ENCODE assay signal across 8 cellular contexts in the genomic region with DNA sequence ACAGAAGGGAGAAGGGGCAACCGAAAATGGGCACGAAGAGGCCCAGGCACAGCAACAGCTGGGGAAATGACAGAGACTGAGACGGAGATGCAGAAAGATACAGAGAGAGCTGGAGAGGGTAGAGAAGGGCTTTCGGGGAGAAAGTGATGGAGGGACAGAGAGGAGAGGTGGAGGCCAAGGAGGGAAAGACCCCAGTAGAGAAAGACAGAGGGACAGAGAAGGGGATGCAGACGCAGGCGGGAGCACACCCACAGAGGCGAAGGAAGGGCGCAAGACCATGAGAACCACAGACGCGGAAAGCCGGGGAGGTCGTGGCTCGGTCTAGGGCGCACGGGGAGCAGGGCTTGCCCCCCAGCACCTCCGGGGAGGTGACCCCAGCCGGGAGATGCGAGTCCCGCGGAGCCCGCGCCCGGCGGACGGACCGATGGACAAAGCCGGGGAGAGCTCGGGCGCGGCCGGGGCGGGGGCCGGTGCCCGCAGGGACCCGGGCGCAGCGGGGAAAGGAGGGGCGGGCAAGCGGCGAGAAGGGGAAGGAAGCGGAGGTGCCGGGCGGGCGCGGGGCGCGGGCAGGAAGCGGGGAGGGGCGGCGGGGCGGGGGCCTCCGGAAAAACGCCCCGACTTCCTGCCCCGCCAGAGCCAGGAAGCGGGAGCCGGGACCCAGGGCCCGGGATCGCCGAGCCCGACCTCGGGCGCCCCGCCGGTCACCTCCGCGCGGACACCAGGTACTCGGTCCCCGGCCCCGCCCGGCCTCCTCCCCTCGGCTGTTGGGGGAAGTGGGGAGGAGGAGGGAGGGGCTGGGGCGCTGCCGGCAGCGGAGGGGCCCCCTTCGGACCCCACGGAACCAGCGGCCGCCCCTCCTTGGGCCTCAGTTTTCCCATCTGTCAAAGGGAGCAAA. TPM values are rescaled to one million over a fixed set of nuclear protein-coding genes. Genes with fewer than 3 reads are reported as not detected.
A peak's percentile ranks its signal among the peaks of the same experiment; 100 is the strongest.
DNase-seq lines count a peak whose midpoint lies in the region; ATAC-seq and TF ChIP-seq lines count a peak whose summit lies in the region.

A gene with protein sequence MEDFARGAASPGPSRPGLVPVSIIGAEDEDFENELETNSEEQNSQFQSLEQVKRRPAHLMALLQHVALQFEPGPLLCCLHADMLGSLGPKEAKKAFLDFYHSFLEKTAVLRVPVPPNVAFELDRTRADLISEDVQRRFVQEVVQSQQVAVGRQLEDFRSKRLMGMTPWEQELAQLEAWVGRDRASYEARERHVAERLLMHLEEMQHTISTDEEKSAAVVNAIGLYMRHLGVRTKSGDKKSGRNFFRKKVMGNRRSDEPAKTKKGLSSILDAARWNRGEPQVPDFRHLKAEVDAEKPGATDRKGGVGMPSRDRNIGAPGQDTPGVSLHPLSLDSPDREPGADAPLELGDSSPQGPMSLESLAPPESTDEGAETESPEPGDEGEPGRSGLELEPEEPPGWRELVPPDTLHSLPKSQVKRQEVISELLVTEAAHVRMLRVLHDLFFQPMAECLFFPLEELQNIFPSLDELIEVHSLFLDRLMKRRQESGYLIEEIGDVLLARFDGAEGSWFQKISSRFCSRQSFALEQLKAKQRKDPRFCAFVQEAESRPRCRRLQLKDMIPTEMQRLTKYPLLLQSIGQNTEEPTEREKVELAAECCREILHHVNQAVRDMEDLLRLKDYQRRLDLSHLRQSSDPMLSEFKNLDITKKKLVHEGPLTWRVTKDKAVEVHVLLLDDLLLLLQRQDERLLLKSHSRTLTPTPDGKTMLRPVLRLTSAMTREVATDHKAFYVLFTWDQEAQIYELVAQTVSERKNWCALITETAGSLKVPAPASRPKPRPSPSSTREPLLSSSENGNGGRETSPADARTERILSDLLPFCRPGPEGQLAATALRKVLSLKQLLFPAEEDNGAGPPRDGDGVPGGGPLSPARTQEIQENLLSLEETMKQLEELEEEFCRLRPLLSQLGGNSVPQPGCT (plus strand): TSS at position 617 of the 895 bp plus-strand sequence. CDS start 4,899 bp downstream, outside the sequence.

- H3K4me1 ChIP-seq in mucosa of rectum (ENCODE audit: control insufficient read depth in 2 of 2, insufficient read depth in 2 of 2, low read length in 2 of 2) (peaks cover 28 to 39% of the 10 kb centered on the region in 2 donors), thyroid gland (peaks cover 14 to 18% of the 10 kb centered on the region in 2 donors)

- CTCF ChIA-PET in activated CD8-positive, alpha-beta T cell treated with anti-CD3 and anti-CD28 coated beads for 36 hours (lab: Charles Lee): interaction anchor here (1.2 to 6.3 kb wide), 2 partner anchors 9 to 68 kb away, joined by 3 to 61 read pairs; no protein-coding TSS in a partner anchor

- ATAC-seq in activated CD8-positive, alpha-beta T cell treated with anti-CD3 and anti-CD28 coated beads for 36 hours: no peak

- H3K27me3 Mint-ChIP-seq in activated CD8-positive, alpha-beta T cell treated with anti-CD3 and anti-CD28 coated beads for 36 hours: no peaks in the 10 kb centered on the region
- H3K27me3 Mint-ChIP-seq in endothelial cell (ENCODE audit: unreplicated experiment): peaks cover 20% of the 10 kb centered on the region

- TF ChIP-seq CTCF in GM12865 (IDR thresholded peaks at IDR 0.05; ENCODE audit: insufficient read depth, low read depth, low read length, missing control alignments) (no peak), endothelial cell (IDR thresholded peaks at IDR 0.05; ENCODE audit: unreplicated experiment) (no peak), thyroid gland (IDR thresholded peaks at IDR 0.05) (no peak)
- TF ChIP-seq CTCF in activated CD8-positive, alpha-beta T cell treated with anti-CD3 and anti-CD28 coated beads for 36 hours (IDR thresholded peaks at IDR 0.05): no peak

- H3K27ac Mint-ChIP-seq in activated CD8-positive, alpha-beta T cell treated with anti-CD3 and anti-CD28 coated beads for 36 hours: peak within 1 kb of the TSS; percentile 94
- H3K27ac Mint-ChIP-seq in endothelial cell (ENCODE audit: unreplicated experiment): peak within 1 kb of the TSS; percentile 95

- intact Hi-C loops in activated CD8-positive, alpha-beta T cell treated with anti-CD3 and anti-CD28 coated beads for 36 hours (cut with micrococcal nuclease): no loop called here
- intact Hi-C loops in thyroid gland (cut with DNase I): no loop called here

- 5 to 7% methylated on average over 15 to 17 of the region's 80 CpGs for WGBS in thyroid gland, 2 donors

- H3K27me3 ChIP-seq in mucosa of rectum (ENCODE audit: control insufficient read depth in 2 of 2, insufficient read depth in 2 of 2, low read length in 2 of 2): no peaks in the 10 kb centered on the region
- no peaks in the 10 kb centered on the region for H3K27me3 ChIP-seq in thyroid gland

- TF ChIP-seq POLR2A in thyroid gland (IDR thresholded peaks at IDR 0.05) (peak in 1 of 2 donors; percentile 26), erythroblast (IDR thresholded peaks at IDR 0.05; ENCODE audit: low read length) (no peak)

- H3K9ac ChIP-seq in mucosa of rectum (ENCODE audit: low read depth in 1 of 2, low read length in 2 of 2): peak within 1 kb of the TSS; percentile 92 to 94

- H3K4me3 ChIP-seq in GM12865 (ENCODE audit: low read depth, low read length) (peak within 1 kb of the TSS; percentile 96), mucosa of rectum (ENCODE audit: low read length in 2 of 2) (peak within 1 kb of the TSS; percentile 93 to 97), thyroid gland (replicated peaks in 1 of 3) (peak within 1 kb of the TSS; percentile 9 to 85 (median 74))

- H3K36me3 Mint-ChIP-seq in activated CD8-positive, alpha-beta T cell treated with anti-CD3 and anti-CD28 coated beads for 36 hours (ENCODE audit: low read depth): peaks cover 26% of the 10 kb centered on the region
- no peaks in the 10 kb centered on the region for H3K36me3 Mint-ChIP-seq in endothelial cell (ENCODE audit: low read depth, unreplicated experiment)

- H3K9me3 ChIP-seq in mucosa of rectum (ENCODE audit: control insufficient read depth in 2 of 2, low read length in 2 of 2) (no peaks in the 10 kb centered on the region), thyroid gland (no peaks in the 10 kb centered on the region)

- peaks cover 50% of the 10 kb centered on the region for H3K4me1 Mint-ChIP-seq in activated CD8-positive, alpha-beta T cell treated with anti-CD3 and anti-CD28 coated beads for 36 hours (ENCODE audit: low read depth)
- peaks cover 33% of the 10 kb centered on the region for H3K4me1 Mint-ChIP-seq in endothelial cell (ENCODE audit: unreplicated experiment)

- H3K27ac ChIP-seq in mucosa of rectum (ENCODE audit: low read depth in 2 of 2, low read length in 2 of 2) (peak within 1 kb of the TSS; percentile 81 to 87), thyroid gland (peak within 1 kb of the TSS; percentile 68 to 79 (median 76))

- H3K9me3 Mint-ChIP-seq in activated CD8-positive, alpha-beta T cell treated with anti-CD3 and anti-CD28 coated beads for 36 hours: no peaks in the 10 kb centered on the region
- no peaks in the 10 kb centered on the region for H3K9me3 Mint-ChIP-seq in endothelial cell (ENCODE audit: unreplicated experiment)

- H3K4me3 Mint-ChIP-seq in activated CD8-positive, alpha-beta T cell treated with anti-CD3 and anti-CD28 coated beads for 36 hours: peak within 1 kb of the TSS; percentile 83
- peak within 1 kb of the TSS; percentile 97 for H3K4me3 Mint-ChIP-seq in endothelial cell (ENCODE audit: unreplicated experiment)

- DNase-seq in GM12865 (ENCODE audit: low read depth) (peak; percentile 77), MV-4-11 (lab: John Stamatoyannopoulos, UW) (peak; percentile 53), endothelial cell (ENCODE audit: low spot score) (peak; percentile 67), thyroid gland (peak; percentile 40 to 42), NCI-H2029 treated with DMSO at 0.1 percent for 48 hours (lab: John Stamatoyannopoulos, UW) (no peak), erythroblast (lab: John Stamatoyannopoulos, UW) (no peak)
- DNase-seq in activated CD8-positive, alpha-beta T cell treated with anti-CD3 and anti-CD28 coated beads for 36 hours: peak; percentile 60

- H3K36me3 ChIP-seq in mucosa of rectum (ENCODE audit: control insufficient read depth in 2 of 2, insufficient read depth in 2 of 2, low read length in 2 of 2) (no peaks in the 10 kb centered on the region), thyroid gland (no peaks in the 10 kb centered on the region)

- POLR2A ChIA-PET in activated CD8-positive, alpha-beta T cell treated with anti-CD3 and anti-CD28 coated beads for 36 hours (lab: Charles Lee): interaction anchor here (1.0 to 13.9 kb wide), 7 partner anchors 8 to 75 kb away, joined by 3 to 282 read pairs (median 7); a partner anchor contains a TSS

RNA-seq across cellular contexts. Expression of the gene that starts here (rescaled TPM):
- total RNA-seq in activated CD8-positive, alpha-beta T cell treated with anti-CD3 and anti-CD28 coated beads for 36 hours: 100 to 1,000 TPM; 307 to 308 TPM
- total RNA-seq in endothelial cell (ENCODE audit: unreplicated experiment) (113 TPM), thyroid gland (10 to 100 TPM; 34.5 to 52.6 (median 42.9) TPM)

Comparison
In these comparisons a context has a peak if more than half of its experiments do, and no peak if none do; other contexts are left out.
1. DNase-seq: peak in GM12865 (single experiment), MV-4-11 (single experiment), activated CD8-positive, alpha-beta T cell treated with anti-CD3 and anti-CD28 coated beads for 36 hours (single experiment), endothelial cell (single experiment) and thyroid gland (2 of 2); none in NCI-H2029 treated with DMSO at 0.1 percent for 48 hours (single experiment) and erythroblast (0 of 2).
2. Peak in every context shown above with its lines, with median percentiles within 50 percentile points of each other: H3K4me3 ChIP-seq.